ENCODE assay signal across 8 cellular contexts in the genomic region with DNA sequence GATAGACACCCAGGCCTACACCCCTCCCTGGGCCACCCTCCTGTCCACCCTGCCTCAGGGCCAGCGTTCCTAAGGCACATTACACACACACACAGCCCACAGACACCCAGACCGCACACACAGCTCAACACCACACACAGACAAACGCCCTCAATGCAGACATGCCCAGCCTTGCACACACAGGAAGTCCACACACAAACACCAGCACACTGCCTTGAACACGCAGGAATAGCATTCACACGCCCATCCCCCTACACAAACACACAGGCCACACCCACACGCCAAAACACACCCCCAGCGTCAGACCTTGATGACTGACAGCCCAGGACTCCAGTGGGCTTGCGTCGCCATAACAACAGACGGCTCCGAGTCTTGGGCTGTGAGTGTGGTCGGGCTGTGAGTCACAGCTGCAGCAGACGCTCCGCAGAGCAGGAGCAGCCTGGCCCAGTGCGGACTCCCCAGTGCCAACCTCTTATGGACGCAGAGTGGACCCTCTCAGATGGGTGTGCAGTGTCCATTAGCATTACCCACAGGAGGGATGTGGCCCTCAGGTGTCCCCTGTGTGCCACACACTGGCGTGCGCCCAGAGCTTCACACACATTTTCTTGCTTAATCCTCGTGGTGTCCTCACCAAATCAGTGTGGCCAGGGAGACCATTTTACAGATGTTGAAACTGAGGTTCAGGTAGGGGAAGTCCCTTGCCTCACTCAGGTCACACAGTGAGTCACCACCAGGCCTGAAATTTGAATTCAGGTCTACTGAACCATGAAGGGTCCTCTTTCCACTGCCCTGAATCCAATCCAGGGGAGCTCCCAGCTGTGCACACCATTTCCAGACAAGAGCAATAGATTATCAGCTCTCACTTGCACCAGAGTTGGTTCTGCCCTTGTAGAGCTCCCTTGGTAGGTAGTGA. TPM values are rescaled to one million over a fixed set of nuclear protein-coding genes. Genes with fewer than 3 reads are reported as not detected.
DNase-seq lines count a peak whose midpoint lies in the region; ATAC-seq and TF ChIP-seq lines count a peak whose summit lies in the region.

No MANE protein-coding gene starts in this region.

- H3K4me1 ChIP-seq in BLaER1 treated with 17β-estradiol and CSF1 and Interleukin-3, amounts not matched to agents 10 nM and 100 nM, result peaks cover 21 to 53% (median 40%) of the 10 kb centered on the region in 10 experiments
- H3K4me1 ChIP-seq in left ventricle myocardium inferior, result no peaks in the 10 kb centered on the region

- peak overlapping the region in 5 of 11 experiments; percentile 5 to 47 (median 34); a peak in 7 of 22 replicates for H3K27ac ChIP-seq in BLaER1 treated with 17β-estradiol and CSF1 and Interleukin-3, amounts not matched to agents 10 nM and 100 nM
- H3K27ac ChIP-seq in left ventricle myocardium inferior (replicated peaks), result no peak overlapping the region

- intact Hi-C loops in left ventricle myocardium inferior (cut with micrococcal nuclease), result no loop called here

- peaks cover 12 to 14% (median 13%) of the 10 kb centered on the region in 11 experiments for H3K9me3 ChIP-seq in BLaER1 treated with 17β-estradiol and CSF1 and Interleukin-3, amounts not matched to agents 10 nM and 100 nM (replicated peaks in 1 of 11)
- H3K9me3 ChIP-seq in left ventricle myocardium inferior (replicated peaks), result peaks cover 14% of the 10 kb centered on the region

- no peaks in the 10 kb centered on the region for H3K36me3 ChIP-seq in BLaER1 treated with 17β-estradiol and CSF1 and Interleukin-3, amounts not matched to agents 10 nM and 100 nM
- no peaks in the 10 kb centered on the region for H3K36me3 ChIP-seq in left ventricle myocardium inferior

- TF ChIP-seq CTCF in left ventricle myocardium inferior (IDR thresholded peaks at IDR 0.05; ENCODE audit: borderline replicate concordance), result no peak

- DNase-seq in SIG-M5 treated with dmso at 0.1 percent for 504 hours (lab: John Stamatoyannopoulos, UW; ENCODE audit: unreplicated experiment), result peak; percentile 78
- peak in 3 of 4 experiments; percentile 13 to 63 (median 23) for DNase-seq in activated naive CD4-positive, alpha-beta T cell (lab: John Stamatoyannopoulos, UW)
- DNase-seq in left ventricle myocardium inferior, result peak; percentile 29
- DNase-seq in stimulated activated CD4-positive, alpha-beta T cell treated with anti-CD3 and anti-CD28 coated beads, Interleukin-12 subunit alpha, Interleukin-12 subunit beta, amount 100 ng/mL, for 48 hours (ENCODE audit: low read depth in 2 of 3, low spot score in 1 of 3), result peak in 2 of 3 donors; percentile 47 to 62
- no peak for DNase-seq in RPMI8226

- no peak overlapping the region for H3K9ac ChIP-seq in BLaER1 treated with 17β-estradiol and CSF1 and Interleukin-3, amounts not matched to agents 10 nM and 100 nM

- peak; percentile 76 for ATAC-seq in GM19328 (IDR thresholded peaks at IDR 0.05; ENCODE audit: unreplicated experiment)
- peak; percentile 91 for ATAC-seq in HG03442 (IDR thresholded peaks at IDR 0.05; ENCODE audit: unreplicated experiment)

- no peak overlapping the region for H3K4me3 ChIP-seq in BLaER1 treated with 17β-estradiol and CSF1 and Interleukin-3, amounts not matched to agents 10 nM and 100 nM
- H3K4me3 ChIP-seq in left ventricle myocardium inferior, result no peak overlapping the region

- no peaks in the 10 kb centered on the region; a peak in 1 of 22 replicates for H4K20me1 ChIP-seq in BLaER1 treated with 17β-estradiol and CSF1 and Interleukin-3, amounts not matched to agents 10 nM and 100 nM

- H3K4me2 ChIP-seq in BLaER1 treated with 17β-estradiol and CSF1 and Interleukin-3, amounts not matched to agents 10 nM and 100 nM, result peak overlapping the region; percentile 26 to 72 (median 50); a peak in 21 of 22 replicates

- H3K27me3 ChIP-seq in BLaER1 treated with 17β-estradiol and CSF1 and Interleukin-3, amounts not matched to agents 10 nM and 100 nM, result no peaks in the 10 kb centered on the region
- no peaks in the 10 kb centered on the region for H3K27me3 ChIP-seq in left ventricle myocardium inferior (ENCODE audit: low read depth)

RNA-seq across cellular contexts. Expression of gene RAI1, which starts 17.8 kb away (rescaled TPM):
- 22.5 TPM for total RNA-seq in left ventricle myocardium inferior
